Comparison of ENCODE assay signal across 28 cellular contexts in the genomic region with DNA sequence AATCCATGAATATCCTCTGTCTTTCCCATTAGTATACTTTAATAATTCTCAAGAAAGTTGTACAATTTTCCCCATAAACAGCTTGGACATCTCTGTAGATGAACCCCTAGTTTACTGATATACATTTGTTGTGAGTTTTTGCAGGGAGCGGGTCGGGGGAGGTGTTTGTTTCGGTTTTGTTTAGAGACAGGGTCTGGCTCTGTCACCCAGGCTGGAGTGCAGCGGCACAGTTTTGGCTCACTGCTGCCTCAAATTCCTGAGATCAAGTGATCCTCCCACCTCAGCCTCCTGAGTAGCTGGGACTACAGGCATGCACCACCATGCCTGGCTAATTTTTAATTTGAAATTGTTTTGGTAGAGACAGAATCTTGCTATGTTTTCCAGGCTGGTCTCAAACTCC. TPM values are rescaled to one million over a fixed set of nuclear protein-coding genes. Genes with fewer than 3 reads are reported as not detected.
DNase-seq lines count a peak whose midpoint lies in the region; ATAC-seq and TF ChIP-seq lines count a peak whose summit lies in the region.
"Had no signal": no experiment of that assay in that cellular context is flagged by ENCODE, and none has a peak within 500 bp of the region (broad histone marks: within the 10 kb centered on the region; RNA-seq: fewer than 3 reads in every experiment).

No MANE protein-coding gene starts in this region.

- ATAC-seq in left ventricle myocardium superior (no peak), right cardiac atrium (no peak), HG03135 (IDR thresholded peaks at IDR 0.05; ENCODE audit: unreplicated experiment) (no peak)
- ATAC-seq: activated T-helper 17 cell treated with anti-CD3 and anti-CD28 coated beads, Interleukin-2, amount 50 U/mL, for 72 hours; gastrocnemius medialis; HCT116; left colon; stimulated activated naive CD8-positive, alpha-beta T cell treated with anti-CD3 and anti-CD28 coated beads, Interleukin-15, amount 100 ng/mL, for 72 hours had no signal

- H3K4me3 Mint-ChIP-seq in type B pancreatic cell (no peak overlapping the region), CD14-positive monocyte (no peak overlapping the region)
- H3K4me3 Mint-ChIP-seq: activated naive CD8-positive, alpha-beta T cell; activated T-helper 17 cell treated with anti-CD3 and anti-CD28 coated beads, Interleukin-2, amount 50 U/mL, for 72 hours; stimulated activated naive CD8-positive, alpha-beta T cell treated with anti-CD3 and anti-CD28 coated beads, Interleukin-15, amount 100 ng/mL, for 72 hours had no signal

- H3K27ac Mint-ChIP-seq in type B pancreatic cell: no peak overlapping the region
- H3K27ac Mint-ChIP-seq in CD14-positive monocyte: no peak overlapping the region
- H3K27ac Mint-ChIP-seq: activated naive CD8-positive, alpha-beta T cell; activated T-helper 17 cell treated with anti-CD3 and anti-CD28 coated beads, Interleukin-2, amount 50 U/mL, for 72 hours; stimulated activated naive CD8-positive, alpha-beta T cell treated with anti-CD3 and anti-CD28 coated beads, Interleukin-15, amount 100 ng/mL, for 72 hours had no signal

- H3K27me3 ChIP-seq in right cardiac atrium (ENCODE audit: control insufficient read depth, insufficient read depth) (no peaks in the 10 kb centered on the region), OCI-LY1 (ENCODE audit: insufficient read depth, low read length) (no peaks in the 10 kb centered on the region), colonic mucosa (no peaks in the 10 kb centered on the region)
- H3K27me3 ChIP-seq: gastrocnemius medialis, neutrophil, tibial nerve had no signal

- H3K4me1 ChIP-seq in right cardiac atrium (ENCODE audit: control insufficient read depth, insufficient read depth, low read length): no peaks in the 10 kb centered on the region
- peaks cover 94% of the 10 kb centered on the region for H3K4me1 ChIP-seq in OCI-LY1 (ENCODE audit: insufficient read depth, low read length, severe bottlenecking)
- H3K4me1 ChIP-seq in colonic mucosa: no peaks in the 10 kb centered on the region
- H3K4me1 ChIP-seq: esophagus squamous epithelium, gastrocnemius medialis, prostate gland, tibial nerve had no signal

- no peaks in the 10 kb centered on the region for H3K9me2 ChIP-seq in OCI-LY1 (ENCODE audit: low read depth, low read length)

- no peaks in the 10 kb centered on the region for H4K20me1 ChIP-seq in OCI-LY1 (ENCODE audit: insufficient read depth, low read length)

- TF ChIP-seq CTCF in OCI-LY1 (IDR thresholded peaks at IDR 0.05; ENCODE audit: low read length): no peak
- TF ChIP-seq CTCF in colonic mucosa (IDR thresholded peaks at IDR 0.05): no peak
- TF ChIP-seq CTCF in type B pancreatic cell (conservative IDR thresholded peaks at IDR 0.05): no peak
- TF ChIP-seq CTCF in CD14-positive monocyte (IDR thresholded peaks at IDR 0.05): no peak

- H3K36me3 ChIP-seq in OCI-LY1 (ENCODE audit: insufficient read depth, low read length) (no peaks in the 10 kb centered on the region), colonic mucosa (no peaks in the 10 kb centered on the region)
- H3K36me3 ChIP-seq: esophagus squamous epithelium, gastrocnemius medialis, neutrophil, prostate gland, tibial nerve had no signal

- H3K9me3 Mint-ChIP-seq in type B pancreatic cell: no peaks in the 10 kb centered on the region
- H3K9me3 Mint-ChIP-seq in CD14-positive monocyte: no peaks in the 10 kb centered on the region
- H3K9me3 Mint-ChIP-seq: activated T-helper 17 cell treated with anti-CD3 and anti-CD28 coated beads, Interleukin-2, amount 50 U/mL, for 72 hours; stimulated activated naive CD8-positive, alpha-beta T cell treated with anti-CD3 and anti-CD28 coated beads, Interleukin-15, amount 100 ng/mL, for 72 hours had no signal

- intact Hi-C loops in left ventricle myocardium superior (cut with micrococcal nuclease): no loop called here
- intact Hi-C loops in right cardiac atrium (cut with DNase I): loop anchor here in 2 of 4 donors (10.0 kb wide), 2 partner anchors 60 to 90 kb away; partner anchors contain the start of gene IGLL5 (in 1 of the 2)
- intact Hi-C loops in colonic mucosa (cut with DNase I): no loop called here
- intact Hi-C loops in CD14-positive monocyte (cut with micrococcal nuclease): loop anchor here (5.0 kb wide), 2 partner anchors 38 to 63 kb away; no protein-coding TSS in a partner anchor

- peak overlapping the region; percentile 95 for H3K9ac ChIP-seq in OCI-LY1 (ENCODE audit: low read length)
- H3K9ac ChIP-seq in colonic mucosa (ENCODE audit: low read depth in 2 of 2, low read length in 2 of 2): no peak overlapping the region

- H3K27ac ChIP-seq in right cardiac atrium (ENCODE audit: low read length) (no peak overlapping the region), OCI-LY1 (ENCODE audit: low read depth, low read length, poor library complexity, severe bottlenecking) (peak overlapping the region; percentile 99), colonic mucosa (no peak overlapping the region)
- H3K27ac ChIP-seq: esophagus squamous epithelium, gastrocnemius medialis, neutrophil, prostate gland, tibial nerve had no signal

- no peaks in the 10 kb centered on the region for H3K79me2 ChIP-seq in OCI-LY1 (ENCODE audit: insufficient read depth, low read length)

- no peak overlapping the region for H2AFZ ChIP-seq in OCI-LY1 (ENCODE audit: low read length)

- peaks cover 13% of the 10 kb centered on the region for H3K27me3 Mint-ChIP-seq in type B pancreatic cell
- peaks cover 3% of the 10 kb centered on the region in 3 donors for H3K27me3 Mint-ChIP-seq in CD14-positive monocyte (ENCODE audit: low read depth in 3 of 3)
- H3K27me3 Mint-ChIP-seq: activated naive CD8-positive, alpha-beta T cell had no signal

- H3K4me3 ChIP-seq in right cardiac atrium (ENCODE audit: low read length) (no peak overlapping the region), OCI-LY1 (ENCODE audit: low read depth, low read length, poor library complexity, severe bottlenecking) (peak overlapping the region; percentile 29), colonic mucosa (no peak overlapping the region)
- H3K4me3 ChIP-seq: esophagus squamous epithelium, gastrocnemius medialis, prostate gland, tibial nerve had no signal

- DNase-seq in left ventricle myocardium superior (peak; percentile 12), right cardiac atrium (no peak), colonic mucosa (peak; percentile 10), type B pancreatic cell (ENCODE audit: extremely low spot score, unreplicated experiment) (peak; percentile 45), CD14-positive monocyte (ENCODE audit: low spot score) (no peak), NCI-H2107 treated with DMSO at 0.1 percent for 48 hours (lab: John Stamatoyannopoulos, UW; ENCODE audit: unreplicated experiment) (no peak)
- DNase-seq: activated CD4-positive, alpha-beta T cell treated with anti-CD3 and anti-CD28 coated beads, Interleukin-2, amount 50 U/mL, for 4 hours; anterior cingulate cortex; DMS153; esophagus squamous epithelium; gastrocnemius medialis; GDM1; mesenchymal stem cell; NCI-H510A; SIG-M5; stimulated activated CD4-positive, alpha-beta T cell treated with anti-CD3 and anti-CD28 coated beads, Interleukin-15, amount 100 ng/mL, for 24 hours; stimulated activated naive CD8-positive, alpha-beta T cell treated with anti-CD3 and anti-CD28 coated beads, Interleukin-15, amount 100 ng/mL, for 72 hours had no signal

- no peaks in the 10 kb centered on the region for H3F3A ChIP-seq in OCI-LY1 (ENCODE audit: insufficient read depth, low read length)

- H3K36me3 Mint-ChIP-seq in type B pancreatic cell (no peaks in the 10 kb centered on the region), CD14-positive monocyte (no peaks in the 10 kb centered on the region)
- H3K36me3 Mint-ChIP-seq: activated naive CD8-positive, alpha-beta T cell had no signal

- H3K4me2 ChIP-seq in OCI-LY1 (ENCODE audit: low read length): peak overlapping the region; percentile 61

- H3K4me1 Mint-ChIP-seq in type B pancreatic cell (ENCODE audit: unreplicated experiment) (peaks cover 4% of the 10 kb centered on the region), CD14-positive monocyte (peaks cover 67% of the 10 kb centered on the region)

- H3K9me3 ChIP-seq in right cardiac atrium (ENCODE audit: control insufficient read depth, low read length) (no peaks in the 10 kb centered on the region), OCI-LY1 (ENCODE audit: low read length) (no peaks in the 10 kb centered on the region), colonic mucosa (no peaks in the 10 kb centered on the region)
- H3K9me3 ChIP-seq: esophagus squamous epithelium, gastrocnemius medialis, neutrophil, prostate gland, tibial nerve had no signal

- 77% methylated on average over 4 of the region's 4 CpGs for WGBS in right cardiac atrium

RNA-seq across cellular contexts. Expression of gene IGLL5, which starts 57.6 kb away (rescaled TPM):
- total RNA-seq in left ventricle myocardium superior (0.92 TPM), right cardiac atrium (under 1 TPM in 2 of 4 donors, not detected in 2; 0.65 to 0.97 TPM), colonic mucosa (10 to 100 TPM; 18.8 to 29.2 TPM), type B pancreatic cell (ENCODE audit: low replicate concordance) (not detected in 2 replicates)
- polyA plus RNA-seq in right cardiac atrium (not detected), CD14-positive monocyte (under 1 TPM in 1 of 2 donors, not detected in 1; 0.38 TPM)
- total RNA-seq: A673; activated T-helper 17 cell treated with anti-CD3 and anti-CD28 coated beads, Interleukin-2, amount 50 U/mL, for 72 hours; myocyte; prostate gland had no signal

Comparison
In these comparisons a context has a peak if more than half of its experiments do, and no peak if none do; other contexts are left out.
1. DNase-seq: peak in left ventricle myocardium superior (single experiment), colonic mucosa (single experiment) and type B pancreatic cell (single experiment); none in right cardiac atrium (0 of 3), CD14-positive monocyte (single experiment) and NCI-H2107 treated with DMSO at 0.1 percent for 48 hours (single experiment).
2. RNA of gene IGLL5, which starts 57.6 kb away (total RNA-seq): 18.8 to 29.2 TPM in colonic mucosa; 0.92 TPM in left ventricle myocardium superior (single experiment), 0.65 to 0.97 TPM in right cardiac atrium and not detected in type B pancreatic cell; every median in the first group is over 10 times any median in the second.
3. intact Hi-C loops: an anchor here in CD14-positive monocyte (5.0 kb wide); none called in left ventricle myocardium superior and colonic mucosa.